9 cellular contexts compared by ENCODE assay signal in the genomic region with DNA sequence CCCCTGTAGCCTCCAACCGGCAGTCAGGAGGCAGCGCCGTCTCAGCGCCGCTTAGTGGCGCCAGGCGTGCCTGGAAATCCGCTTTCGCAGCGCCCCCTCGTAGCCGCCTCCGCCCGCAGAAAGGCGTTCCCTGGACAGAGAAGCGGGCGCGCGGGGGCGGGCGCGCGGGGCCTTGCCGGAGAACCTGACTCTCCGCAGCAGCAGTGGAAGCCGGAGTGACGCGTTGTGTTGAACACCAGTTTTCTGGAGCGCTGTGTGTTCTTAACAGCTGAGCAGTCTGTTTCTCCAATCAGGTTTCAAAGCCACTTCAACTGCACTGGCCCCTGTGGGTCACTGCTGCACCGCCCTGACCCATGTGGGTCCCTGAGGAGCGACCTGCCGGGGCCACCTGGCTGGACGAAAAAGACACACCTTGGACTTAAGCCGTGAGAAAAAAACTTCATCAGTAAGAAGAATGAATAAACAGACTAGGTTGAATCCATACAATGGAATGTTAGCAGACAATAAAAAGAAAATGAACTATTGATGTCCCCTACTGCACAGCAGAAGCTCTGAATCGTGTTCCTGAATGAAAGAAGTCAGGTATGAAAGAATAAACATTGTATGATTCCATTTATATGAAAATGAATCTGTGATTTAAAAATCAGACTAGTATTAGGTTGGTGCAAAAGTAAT. TPM values are rescaled to one million over a fixed set of nuclear protein-coding genes. Genes with fewer than 3 reads are reported as not detected.
DNase-seq lines count a peak whose midpoint lies in the region; FAIRE-seq and TF ChIP-seq lines count a peak whose summit lies in the region.
"Not testable (repeated sequence)": the region's sequence is repeated elsewhere in the genome, so short reads cannot be mapped to it uniquely, and the experiment has no call there.
"Had no signal": no experiment of that assay in that cellular context is flagged by ENCODE, and none has a peak within 500 bp of the region (broad histone marks: within the 10 kb centered on the region; RNA-seq: fewer than 3 reads in every experiment).

No MANE protein-coding gene starts in this region.

- FAIRE-seq in endothelial cell of umbilical vein (lab: Jason Lieb, UNC): not testable (repeated sequence)

- H2BK120ac ChIP-seq in neuronal stem cell (ENCODE audit: low read depth, low read length): not testable (repeated sequence)

- not testable (repeated sequence) for H3K9me1 ChIP-seq in endothelial cell of umbilical vein (replicated peaks; ENCODE audit: control insufficient read depth, extremely low read depth, insufficient read depth, low read length)

- peak overlapping the region; percentile 31 for H3K4me3 Mint-ChIP-seq in activated naive CD4-positive, alpha-beta T cell treated with anti-CD3 and anti-CD28 coated beads, Interleukin-2, amount 50 U/mL, for 24 hours

- not testable (repeated sequence) for H2AK5ac ChIP-seq in neuronal stem cell (ENCODE audit: low read depth, low read length)

- H3K79me1 ChIP-seq in neuronal stem cell (ENCODE audit: low read depth, low read length): not testable (repeated sequence)

- H3K14ac ChIP-seq in neuronal stem cell (ENCODE audit: low read length): not testable (repeated sequence)

- not testable (repeated sequence) for H3K27me3 Mint-ChIP-seq in activated naive CD4-positive, alpha-beta T cell treated with anti-CD3 and anti-CD28 coated beads, Interleukin-2, amount 50 U/mL, for 24 hours

- H3K4me3 ChIP-seq in HEK293 (ENCODE audit: low read depth, low read length) (peak overlapping the region; percentile 31), NT2/D1 (ENCODE audit: insufficient read length, low read depth) (peak overlapping the region; percentile 38), subcutaneous abdominal adipose tissue (ENCODE audit: low read depth in 1 of 5, low read length in 5 of 5) (peak overlapping the region in 4 of 5 donors; percentile 37 to 54 (median 46))
- not testable (repeated sequence) for H3K4me3 ChIP-seq in endothelial cell of umbilical vein (replicated peaks in 1 of 3; ENCODE audit: insufficient read depth in 1 of 3, low read depth in 1 of 3, low read length in 3 of 3); neuronal stem cell (ENCODE audit: low read length in 2 of 2)

- CTCF ChIA-PET in HEK293 (lab: Yijun Ruan, JAX); endothelial cell of umbilical vein (lab: Charles Lee): not testable (repeated sequence)

- H3K79me2 ChIP-seq in endothelial cell of umbilical vein (ENCODE audit: control insufficient read depth, insufficient read depth, low read length): not testable (repeated sequence)

- not testable (repeated sequence) for H4K8ac ChIP-seq in neuronal stem cell (ENCODE audit: low read depth, low read length)

- no CpG with 5 or more reads among the region's 35 CpGs for WGBS in neuronal stem cell (ENCODE audit: extremely low coverage in 2 of 2, insufficient read length in 2 of 2, insufficient replicate concordance in 1 of 2), 2 donors

- H3K27ac ChIP-seq in HEK293 (ENCODE audit: extremely low read depth, low read depth, low read length); endothelial cell of umbilical vein (ENCODE audit: insufficient read depth, low read depth, low read length); neuronal stem cell (replicated peaks; ENCODE audit: low read length); subcutaneous abdominal adipose tissue (ENCODE audit: low read depth, low read length): not testable (repeated sequence)

- not testable (repeated sequence) for TF ChIP-seq POLR2A in endothelial cell of umbilical vein (IDR thresholded peaks at IDR 0.05; ENCODE audit: low read depth, low read length)

- not testable (repeated sequence) for H3K18ac ChIP-seq in neuronal stem cell (ENCODE audit: low read length)

- H3K9me3 Mint-ChIP-seq in activated naive CD4-positive, alpha-beta T cell treated with anti-CD3 and anti-CD28 coated beads, Interleukin-2, amount 50 U/mL, for 24 hours: not testable (repeated sequence)

- H2BK5ac ChIP-seq in neuronal stem cell (ENCODE audit: low read length): not testable (repeated sequence)

- H3K27me3 ChIP-seq in NT2/D1 (ENCODE audit: insufficient read depth, insufficient read length); endothelial cell of umbilical vein (ENCODE audit: control insufficient read depth in 2 of 2, insufficient read depth in 2 of 2, low read length in 2 of 2); neuronal stem cell (ENCODE audit: control insufficient read depth in 3 of 3, insufficient read depth in 3 of 3, low read depth in 1 of 3, low read length in 3 of 3); subcutaneous abdominal adipose tissue (ENCODE audit: control insufficient read depth in 5 of 5, insufficient read depth in 4 of 5, low read length in 5 of 5): not testable (repeated sequence)

- not testable (repeated sequence) for H3K4ac ChIP-seq in neuronal stem cell (ENCODE audit: low read length)

- dilution Hi-C loops in endothelial cell of umbilical vein (cut with MboI; ENCODE audit: extremely low pct_ligation_motif_present, low sequenced_read_pairs): not testable (repeated sequence)

- peak; percentile 1 for DNase-seq in CD1c-positive myeloid dendritic cell (ENCODE audit: extremely low spot score)
- DNase-seq in NT2/D1 (ENCODE audit: low read depth, low spot score); neuronal stem cell (ENCODE audit: low spot score): not testable (repeated sequence)
- peak; percentile 20 for DNase-seq in endothelial cell of umbilical vein (ENCODE audit: low read depth, low spot score)
- peak; percentile 2 for DNase-seq in inferior parietal cortex (ENCODE audit: extremely low spot score)

- H3K9me3 ChIP-seq in HEK293 (ENCODE audit: control insufficient read depth, insufficient read depth, low read depth, low read length); NT2/D1 (ENCODE audit: insufficient read depth, low read length); endothelial cell of umbilical vein (replicated peaks; ENCODE audit: control insufficient read depth, insufficient read depth, low read length); neuronal stem cell (replicated peaks in 1 of 2; ENCODE audit: control insufficient read depth in 2 of 2, insufficient read depth in 1 of 2, low read depth in 1 of 2, low read length in 2 of 2); subcutaneous abdominal adipose tissue (ENCODE audit: control insufficient read depth in 5 of 5, low read length in 5 of 5): not testable (repeated sequence)

- H3K23ac ChIP-seq in neuronal stem cell (ENCODE audit: low read depth, low read length, poor library complexity): not testable (repeated sequence)

- H3K36me3 ChIP-seq in HEK293 (ENCODE audit: control insufficient read depth in 2 of 2, insufficient read depth in 1 of 2, low read length in 2 of 2); NT2/D1 (ENCODE audit: insufficient read depth, insufficient read length, low read length); endothelial cell of umbilical vein (ENCODE audit: control insufficient read depth in 2 of 2, extremely low read depth in 1 of 2, insufficient read depth in 2 of 2, low read length in 2 of 2); neuronal stem cell (replicated peaks in 1 of 2; ENCODE audit: control insufficient read depth in 2 of 2, insufficient read depth in 2 of 2, low read length in 2 of 2); subcutaneous abdominal adipose tissue (ENCODE audit: control insufficient read depth in 5 of 5, insufficient read depth in 5 of 5, low read length in 5 of 5): not testable (repeated sequence)

- not testable (repeated sequence) for H4K91ac ChIP-seq in neuronal stem cell (ENCODE audit: low read depth, low read length, poor library complexity)

- not testable (repeated sequence) for H3K4me2 ChIP-seq in endothelial cell of umbilical vein (ENCODE audit: insufficient read depth, low read length)
- H3K4me2 ChIP-seq in neuronal stem cell (ENCODE audit: insufficient read depth, low read length, poor library complexity, severe bottlenecking): peak overlapping the region; percentile 54

- H3K9ac ChIP-seq in NT2/D1 (ENCODE audit: insufficient read length, low read depth); endothelial cell of umbilical vein (replicated peaks; ENCODE audit: extremely low read depth, insufficient read depth, low read length); neuronal stem cell (ENCODE audit: low read depth, low read length, poor library complexity); subcutaneous abdominal adipose tissue (ENCODE audit: low read length in 5 of 5): not testable (repeated sequence)

- H2BK12ac ChIP-seq in neuronal stem cell (ENCODE audit: low read length): not testable (repeated sequence)

- not testable (repeated sequence) for H3K4me1 Mint-ChIP-seq in activated naive CD4-positive, alpha-beta T cell treated with anti-CD3 and anti-CD28 coated beads, Interleukin-2, amount 50 U/mL, for 24 hours

- H3K4me1 ChIP-seq in HEK293 (ENCODE audit: control insufficient read depth, insufficient read depth, low read length); NT2/D1 (ENCODE audit: insufficient read depth, insufficient read length); endothelial cell of umbilical vein (ENCODE audit: control insufficient read depth, extremely low read depth, insufficient read depth, low read length); neuronal stem cell (ENCODE audit: control insufficient read depth in 2 of 2, insufficient read depth in 1 of 2, low read depth in 1 of 2, low read length in 2 of 2); subcutaneous abdominal adipose tissue (ENCODE audit: control insufficient read depth in 5 of 5, insufficient read depth in 5 of 5, low read length in 5 of 5): not testable (repeated sequence)

- not testable (repeated sequence) for BruUV-seq in endothelial cell of umbilical vein (replicated peaks; lab: Mats Ljungman, UMichigan)

- not testable (repeated sequence) for H2BK15ac ChIP-seq in neuronal stem cell (ENCODE audit: low read length)

- POLR2A ChIA-PET in HEK293 (lab: Yijun Ruan, JAX); endothelial cell of umbilical vein (lab: Charles Lee): not testable (repeated sequence)

- not testable (repeated sequence) for TF ChIP-seq CTCF in HEK293 (tag by site-specific recombination; IDR thresholded peaks at IDR 0.05); endothelial cell of umbilical vein (IDR thresholded peaks at IDR 0.05; ENCODE audit: extremely low read depth in 1 of 2, insufficient read depth in 1 of 2, low read depth in 1 of 2, low read length in 2 of 2)

- H3K27ac Mint-ChIP-seq in activated naive CD4-positive, alpha-beta T cell treated with anti-CD3 and anti-CD28 coated beads, Interleukin-2, amount 50 U/mL, for 24 hours: not testable (repeated sequence)

- not testable (repeated sequence) for H3K36me3 Mint-ChIP-seq in activated naive CD4-positive, alpha-beta T cell treated with anti-CD3 and anti-CD28 coated beads, Interleukin-2, amount 50 U/mL, for 24 hours

- H2AFZ ChIP-seq in endothelial cell of umbilical vein (ENCODE audit: low read depth, low read length); neuronal stem cell (ENCODE audit: low read length): not testable (repeated sequence)

- H4K20me1 ChIP-seq in endothelial cell of umbilical vein (replicated peaks; ENCODE audit: control insufficient read depth, extremely low read depth, insufficient read depth, low read length): not testable (repeated sequence)

- intact Hi-C loops in endothelial cell of umbilical vein (cut with micrococcal nuclease): not testable (repeated sequence)

RNA-seq across cellular contexts. Expression of gene ANXA8L1, which starts 22.8 kb away (rescaled TPM):
- not detected in 2 replicates for total RNA-seq in endothelial cell of umbilical vein
- not detected in 2 replicates for polyA plus RNA-seq in endothelial cell of umbilical vein
- not detected in 2 replicates for polyA plus RNA-seq in endothelial cell of umbilical vein (2011; cell fraction: cytosol; rRNA removed)
- polyA plus RNA-seq in endothelial cell of umbilical vein (2011; cell fraction: nucleus; rRNA removed): not detected in 2 replicates
- polyA plus RNA-seq in endothelial cell of umbilical vein (2012): not detected in 2 replicates
- not detected in 2 replicates for polyA minus RNA-seq in endothelial cell of umbilical vein
- 6.0 TPM for polyA minus RNA-seq in endothelial cell of umbilical vein (2011; cell fraction: cytosol; rRNA and poly(A)+ RNA removed)
- not detected in 2 replicates for polyA minus RNA-seq in endothelial cell of umbilical vein (2011; cell fraction: nucleus; rRNA and poly(A)+ RNA removed)
- polyA plus RNA-seq in neuronal stem cell (2013, experiment 1 of 2): 0.03 TPM
- polyA plus RNA-seq in neuronal stem cell (2013, experiment 2 of 2): not detected
- total RNA-seq: SJCRH30 had no signal
